In the genomic region with DNA sequence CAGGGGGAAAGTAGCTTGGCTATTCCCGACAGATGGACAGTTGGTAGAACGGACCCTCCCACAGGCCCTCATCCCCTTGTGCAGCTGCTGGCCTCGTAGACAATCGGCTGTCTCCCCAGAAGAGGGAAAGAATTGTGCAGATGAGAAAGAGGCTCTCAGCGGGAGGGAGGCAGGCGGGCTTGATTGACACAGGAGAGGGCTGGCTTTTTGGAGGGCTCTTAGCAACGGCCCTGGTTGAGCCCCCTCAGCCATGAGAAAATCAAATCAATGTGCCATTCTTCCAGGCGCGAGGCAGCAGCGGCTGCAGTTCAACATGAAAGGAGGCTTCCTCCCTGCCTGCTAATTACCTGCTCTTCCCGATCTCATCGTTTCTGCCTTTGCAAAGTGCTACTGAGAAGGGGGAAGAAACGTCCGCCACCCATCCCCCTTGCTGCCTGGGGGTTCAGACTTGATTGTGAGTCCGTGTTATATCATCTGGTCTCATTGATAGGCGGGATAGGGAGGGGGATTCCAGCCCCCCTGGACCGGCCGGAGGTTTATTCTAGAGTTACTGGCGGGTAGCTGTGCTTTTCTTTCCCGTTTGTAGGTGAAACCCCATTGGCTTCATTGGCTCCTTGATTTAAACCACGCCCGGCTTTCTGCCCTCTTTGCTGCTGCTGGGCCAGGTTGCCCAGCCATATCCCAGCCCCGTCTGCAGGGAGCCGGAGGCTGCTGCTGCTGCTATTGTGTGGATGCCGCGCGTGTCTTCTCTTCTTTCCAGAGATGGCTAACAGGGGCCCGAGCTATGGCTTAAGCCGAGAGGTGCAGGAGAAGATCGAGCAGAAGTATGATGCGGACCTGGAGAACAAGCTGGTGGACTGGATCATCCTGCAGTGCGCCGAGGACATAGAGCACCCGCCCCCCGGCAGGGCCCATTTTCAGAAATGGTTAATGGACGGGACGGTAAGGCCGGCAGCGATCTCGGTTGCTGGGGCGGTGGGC, we compare ENCODE assay signal across 9 cellular contexts. TPM values are rescaled to one million over a fixed set of nuclear protein-coding genes. Genes with fewer than 3 reads are reported as not detected.
DNase-seq lines count a peak whose midpoint lies in the region; ATAC-seq and TF ChIP-seq lines count a peak whose summit lies in the region.
"Had no signal": no experiment of that assay in that cellular context is flagged by ENCODE, and none has a peak within 500 bp of the region (broad histone marks: within the 10 kb centered on the region; RNA-seq: fewer than 3 reads in every experiment).

A gene (plus strand): TSS at position 262 of the 981 bp plus-strand sequence. CDS start 501 bp downstream, at position 763.

- H3K27ac ChIP-seq in muscle layer of colon (ENCODE audit: low read depth, low read length) (no peak within 1 kb of the TSS), vagina (no peak within 1 kb of the TSS)
- H3K27ac ChIP-seq: SK-N-MC had no signal

- no peak within 1 kb of the TSS for H3K9ac ChIP-seq in muscle layer of colon (ENCODE audit: low read length)

- ATAC-seq in esophagus mucosa = peak; percentile 43
- ATAC-seq in GM18520 (IDR thresholded peaks at IDR 0.05; ENCODE audit: unreplicated experiment) = no peak

- H3K4me1 ChIP-seq in muscle layer of colon (ENCODE audit: insufficient read depth, low read length) (no peaks in the 10 kb centered on the region), vagina (peaks cover 12% of the 10 kb centered on the region)

- H3K27me3 ChIP-seq in muscle layer of colon (ENCODE audit: control insufficient read depth in 1 of 2, insufficient read depth in 2 of 2, low read length in 2 of 2) (peaks cover 0 to 7% of the 10 kb centered on the region in 2 donors), vagina (no peaks in the 10 kb centered on the region)

- H3K36me3 ChIP-seq in muscle layer of colon (ENCODE audit: insufficient read depth, low read length) (peaks cover under 1% of the 10 kb centered on the region), vagina (no peaks in the 10 kb centered on the region)

- DNase-seq in GM12865 (ENCODE audit: low read depth) (peak; percentile 10), HK-2 (ENCODE audit: unreplicated experiment) (peak; percentile 60), SK-N-DZ (ENCODE audit: low spot score) (peak; percentile 78), vagina (ENCODE audit: extremely low spot score in 2 of 2) (no peak), T-helper 9 cell (no peak)

- no peak for TF ChIP-seq POLR2A in vagina (IDR thresholded peaks at IDR 0.05)

- H3K9me3 ChIP-seq in muscle layer of colon (ENCODE audit: low read length) = no peaks in the 10 kb centered on the region
- H3K9me3 ChIP-seq in vagina = no peaks in the 10 kb centered on the region

- peak within 1 kb of the TSS; percentile 47 for H3K4me3 ChIP-seq in GM12865 (ENCODE audit: low read depth, low read length)
- peak within 1 kb of the TSS; percentile 38 to 62 for H3K4me3 ChIP-seq in muscle layer of colon (ENCODE audit: low read depth in 1 of 2, low read length in 2 of 2)
- H3K4me3 ChIP-seq in vagina = peak within 1 kb of the TSS; percentile 38
- H3K4me3 ChIP-seq: SK-N-MC had no signal

- no peak for TF ChIP-seq CTCF in GM12865 (IDR thresholded peaks at IDR 0.05; ENCODE audit: insufficient read depth, low read depth, low read length, missing control alignments)
- TF ChIP-seq CTCF in vagina (IDR thresholded peaks at IDR 0.05) = no peak

- intact Hi-C loops in vagina (cut with DNase I) = no loop called here

RNA-seq across cellular contexts. Expression of the gene that starts here (rescaled TPM):
- polyA plus RNA-seq in SK-N-DZ (2014; cell fraction: cytosol; rRNA removed) = 86.9 and 96.1 TPM in 2 replicates
- 89.6 and 99.2 TPM in 2 replicates for polyA plus RNA-seq in SK-N-DZ (2014; cell fraction: nucleus; rRNA removed)
- total RNA-seq in esophagus mucosa (not detected), vagina (3.9 TPM)

Comparison
In these comparisons a context has a peak if more than half of its experiments do, and no peak if none do; other contexts are left out.
1. Peak in ATAC-seq in esophagus mucosa; RNA of the gene not detected or under 1 TPM.
2. DNase-seq: peak in GM12865 (single experiment), HK-2 (single experiment) and SK-N-DZ (single experiment); none in vagina (0 of 2) and T-helper 9 cell (single experiment).
3. Peak in every context shown above with its lines, with median percentiles within 50 percentile points of each other: H3K4me3 ChIP-seq.